Comparison of ENCODE assay signal across 8 cellular contexts in genomic region chrX:66110112-66110511, GRCh38. TPM values are rescaled to one million over a fixed set of nuclear protein-coding genes. Genes with fewer than 3 reads are reported as not detected.
DNase-seq lines count a peak whose midpoint lies in the region; TF ChIP-seq lines count a peak whose summit lies in the region.

No MANE protein-coding gene starts in this region.

- no peaks in the 10 kb centered on the region for H3K36me3 Mint-ChIP-seq in brain

- H2BK120ac ChIP-seq in mesenchymal stem cell (ENCODE audit: low read depth, low read length), result no peak overlapping the region

- TF ChIP-seq CTCF in GM10248 (IDR thresholded peaks at IDR 0.05; ENCODE audit: control extremely low read depth, extremely low read depth, low read depth, missing control alignments), result peak; percentile 0
- TF ChIP-seq CTCF in brain (conservative IDR thresholded peaks at IDR 0.05), result peak; percentile 10 to 24

- no peaks in the 10 kb centered on the region for H3K79me1 ChIP-seq in mesenchymal stem cell (replicated peaks; ENCODE audit: low read length, poor library complexity, severe bottlenecking)

- H3K4ac ChIP-seq in mesenchymal stem cell (ENCODE audit: low read depth in 1 of 2, low read length in 2 of 2), result no peak overlapping the region

- no peaks in the 10 kb centered on the region for H3K36me3 ChIP-seq in mesenchymal stem cell (ENCODE audit: control insufficient read depth in 1 of 2, insufficient read depth in 2 of 2, low read depth in 1 of 2, low read length in 2 of 2)

- H3K23ac ChIP-seq in mesenchymal stem cell (ENCODE audit: low read length in 2 of 2), result no peak overlapping the region

- H3K27me3 Mint-ChIP-seq in brain, result no peaks in the 10 kb centered on the region

- H3K27ac ChIP-seq in mesenchymal stem cell (ENCODE audit: low read length, poor library complexity, severe bottlenecking) (no peak overlapping the region), caudate nucleus (ENCODE audit: low read depth, low read length) (no peak overlapping the region)

- H3K27me3 ChIP-seq in mesenchymal stem cell (ENCODE audit: control insufficient read depth in 1 of 2, insufficient read depth in 1 of 2, low read length in 2 of 2), result peaks cover 0 to 3% of the 10 kb centered on the region in 2 experiments

- no peak overlapping the region for H3K4me3 Mint-ChIP-seq in brain

- DNase-seq in GM10248 (ENCODE audit: extremely low spot score) (peak; percentile 10), KG1 (lab: John Stamatoyannopoulos, UW) (peak; percentile 21), mesenchymal stem cell (peak; percentile 4), NCI-H2227 (lab: John Stamatoyannopoulos, UW; ENCODE audit: unreplicated experiment) (no peak), caudate nucleus (lab: John Stamatoyannopoulos, UW) (no peak), NCI-H2029 (lab: John Stamatoyannopoulos, UW) (no peak), NCI-H187 treated with DMSO at 0.1 percent for 48 hours (lab: John Stamatoyannopoulos, UW) (no peak)

- H3K18ac ChIP-seq in mesenchymal stem cell (ENCODE audit: low read depth in 1 of 2, low read length in 2 of 2), result no peak overlapping the region

- no peak overlapping the region for H2BK5ac ChIP-seq in mesenchymal stem cell (ENCODE audit: low read depth, low read length, poor library complexity, severe bottlenecking)

- no peaks in the 10 kb centered on the region for H3K4me1 ChIP-seq in mesenchymal stem cell (ENCODE audit: control insufficient read depth, insufficient read depth, low read depth, low read length)

- H3K27ac Mint-ChIP-seq in brain, result no peak overlapping the region

- H3K4me2 ChIP-seq in mesenchymal stem cell (ENCODE audit: low read length, poor library complexity, severe bottlenecking), result no peak overlapping the region

- H3K4me1 Mint-ChIP-seq in brain, result no peaks in the 10 kb centered on the region

- POLR2A ChIA-PET in GM10248 (lab: Yijun Ruan, JAX), result no interaction called here

- no peak overlapping the region for H2AFZ ChIP-seq in mesenchymal stem cell (ENCODE audit: low read depth, low read length)

- no peak overlapping the region for H2BK12ac ChIP-seq in mesenchymal stem cell (ENCODE audit: low read length in 2 of 2)

- H3K4me3 ChIP-seq in mesenchymal stem cell (ENCODE audit: insufficient read depth in 1 of 2, low read depth in 1 of 2, low read length in 2 of 2), result no peak overlapping the region

- no peak overlapping the region for H2BK15ac ChIP-seq in mesenchymal stem cell (ENCODE audit: low read depth, poor library complexity, severe bottlenecking)

- CTCF ChIA-PET in GM10248 (lab: Yijun Ruan, JAX), result interaction anchor here (1.6 kb wide), 1 partner anchor 72 kb away, joined by 4 read pairs; no protein-coding TSS in a partner anchor

- H4K8ac ChIP-seq in mesenchymal stem cell (ENCODE audit: low read length), result no peak overlapping the region

- no peaks in the 10 kb centered on the region for H3K9me3 ChIP-seq in mesenchymal stem cell (ENCODE audit: control insufficient read depth, low read length)

- WGBS in mesenchymal stem cell, result no CpG with 5 or more reads among the region's 3 CpGs

- no peak overlapping the region for H4K91ac ChIP-seq in mesenchymal stem cell (ENCODE audit: low read length)

- peaks cover 0 to 16% (median 0%) of the 10 kb centered on the region in 5 experiments for H3K9me3 Mint-ChIP-seq in brain

- H3K9ac ChIP-seq in mesenchymal stem cell (ENCODE audit: low read length), result no peak overlapping the region

- no peak overlapping the region for H2AK5ac ChIP-seq in mesenchymal stem cell (ENCODE audit: low read length, severe bottlenecking)

- no peak overlapping the region for H3K14ac ChIP-seq in mesenchymal stem cell (ENCODE audit: low read length in 2 of 2)

RNA-seq across cellular contexts. Expression of gene HEPH, which starts 53.9 kb away (rescaled TPM):
- polyA plus RNA-seq in brain (ENCODE audit: insufficient read depth, low read depth, low replicate concordance), result 8.1 TPM
- polyA plus RNA-seq in mesenchymal stem cell (2013, experiment 1 of 2), result 28.3 TPM
- polyA plus RNA-seq in mesenchymal stem cell (2013, experiment 2 of 2), result 26.6 TPM

Comparison
In these comparisons a context has a peak if more than half of its experiments do, and no peak if none do; other contexts are left out.
1. DNase-seq: peak in GM10248 (single experiment), KG1 (single experiment) and mesenchymal stem cell (single experiment); none in NCI-H2227 (single experiment), caudate nucleus (0 of 61), NCI-H2029 (single experiment) and NCI-H187 treated with DMSO at 0.1 percent for 48 hours (single experiment).